In genomic region chr1:161209790-161210409, GRCh38 we compare ENCODE assay signal across 8 cellular contexts. TPM values are rescaled to one million over a fixed set of nuclear protein-coding genes. Genes with fewer than 3 reads are reported as not detected.
DNase-seq lines count a peak whose midpoint lies in the region; TF ChIP-seq lines count a peak whose summit lies in the region.

No MANE protein-coding gene starts in this region.

- no peak for TF ChIP-seq EP300 in transverse colon (IDR thresholded peaks at IDR 0.05; ENCODE audit: low read depth)

- intact Hi-C loops in activated T-helper 1 cell treated with anti-CD3 and anti-CD28 coated beads, Interleukin-12 subunit alpha, Interleukin-12 subunit beta, Interleukin-2, Interleukin-4 antibody, amounts not matched to agents 30 ng/mL and 10 ng/mL and 1 ng/mL, durations not matched to agents 14 hours and 24 hours and 36 hours (cut with micrococcal nuclease) = loop anchor here (1.0 kb wide), 2 partner anchors 15 to 81 kb away; no protein-coding TSS in a partner anchor
- intact Hi-C loops in transverse colon (cut with DNase I; ENCODE audit: low total_unique reads) = loop anchor here (5.0 kb wide), 1 partner anchor 177 kb away; no protein-coding TSS in a partner anchor

- TF ChIP-seq CTCF in GM13977 (IDR thresholded peaks at IDR 0.05; ENCODE audit: extremely low read depth, insufficient read depth, missing control alignments) (peak; percentile 90), LNCaP clone FGC (IDR thresholded peaks at IDR 0.05; ENCODE audit: control insufficient read depth, extremely low read depth, insufficient read depth) (peak; percentile 93), fibroblast of pulmonary artery (IDR thresholded peaks at IDR 0.05; ENCODE audit: low read length, missing control alignments) (peak; percentile 94), neutrophil (IDR thresholded peaks at IDR 0.05) (peak; percentile 97), transverse colon (IDR thresholded peaks at IDR 0.05) (peak; percentile 83 to 89 (median 86))

- H3K4me1 ChIP-seq in neutrophil (ENCODE audit: control insufficient read depth in 1 of 2, insufficient read depth in 1 of 2, low read depth in 1 of 2, low read length in 1 of 2) (peaks cover 31 to 33% of the 10 kb centered on the region in 2 experiments), transverse colon (peaks cover 4 to 37% (median 8%) of the 10 kb centered on the region in 4 donors)

- H3K36me3 Mint-ChIP-seq in activated T-helper 1 cell treated with anti-CD3 and anti-CD28 coated beads, Interleukin-12 subunit alpha, Interleukin-12 subunit beta, Interleukin-2, Interleukin-4 antibody, amounts not matched to agents 30 ng/mL and 10 ng/mL and 1 ng/mL, durations not matched to agents 14 hours and 24 hours and 36 hours (ENCODE audit: low read depth) = peaks cover 57% of the 10 kb centered on the region

- TF ChIP-seq POLR2A in transverse colon (IDR thresholded peaks at IDR 0.05) = no peak

- peak overlapping the region; percentile 60 for H3K27ac Mint-ChIP-seq in activated T-helper 1 cell treated with anti-CD3 and anti-CD28 coated beads, Interleukin-12 subunit alpha, Interleukin-12 subunit beta, Interleukin-2, Interleukin-4 antibody, amounts not matched to agents 30 ng/mL and 10 ng/mL and 1 ng/mL, durations not matched to agents 14 hours and 24 hours and 36 hours

- H3K4me3 ChIP-seq in LNCaP clone FGC (ENCODE audit: low read depth, low read length) = no peak overlapping the region
- H3K4me3 ChIP-seq in fibroblast of pulmonary artery (replicated peaks; ENCODE audit: low read depth, low read length) = no peak overlapping the region
- H3K4me3 ChIP-seq in neutrophil (ENCODE audit: low read depth in 1 of 2, low read length in 1 of 2) = no peak overlapping the region
- no peak overlapping the region for H3K4me3 ChIP-seq in transverse colon

- DNase-seq in 8988T = peak; percentile 69
- DNase-seq in GM13977 (ENCODE audit: low spot score) = peak; percentile 66
- DNase-seq in LNCaP clone FGC (ENCODE audit: low read depth) = peak; percentile 42
- DNase-seq in RPMI8226 = peak; percentile 90
- DNase-seq in activated T-helper 1 cell treated with anti-CD3 and anti-CD28 coated beads, Interleukin-12 subunit alpha, Interleukin-12 subunit beta, Interleukin-2, Interleukin-4 antibody, amounts not matched to agents 30 ng/mL and 10 ng/mL and 1 ng/mL, durations not matched to agents 14 hours and 24 hours and 36 hours (ENCODE audit: low spot score) = peak; percentile 62
- peak; percentile 77 for DNase-seq in fibroblast of pulmonary artery (ENCODE audit: low read depth)
- DNase-seq in transverse colon = peak; percentile 76

- peaks cover 41% of the 10 kb centered on the region for H3K4me1 Mint-ChIP-seq in activated T-helper 1 cell treated with anti-CD3 and anti-CD28 coated beads, Interleukin-12 subunit alpha, Interleukin-12 subunit beta, Interleukin-2, Interleukin-4 antibody, amounts not matched to agents 30 ng/mL and 10 ng/mL and 1 ng/mL, durations not matched to agents 14 hours and 24 hours and 36 hours (ENCODE audit: low read depth)

- H3K36me3 ChIP-seq in neutrophil (peaks cover 55% of the 10 kb centered on the region), transverse colon (peaks cover 0 to 74% (median 31%) of the 10 kb centered on the region in 4 donors)

- in situ Hi-C loops in GM13977 (cut with MboI; ENCODE audit: low pct_unique_long_range_greater_than_20kb, low sequenced_read_pairs, unreplicated experiment) = loop anchor here (10.0 kb wide), 1 partner anchor 165 kb away; no protein-coding TSS in a partner anchor
- in situ Hi-C loops in transverse colon (cut with MboI; ENCODE audit: low pct_ligation_motif_present in 1 of 4, low pct_unique_long_range_greater_than_20kb in 1 of 4, low sequenced_read_pairs in 3 of 4) = loop anchor here in 1 of 4 donors (25.0 kb wide), 1 partner anchor 177 kb away; no protein-coding TSS in a partner anchor

- H3K27me3 ChIP-seq in neutrophil (no peaks in the 10 kb centered on the region), transverse colon (no peaks in the 10 kb centered on the region)

- H3K27me3 Mint-ChIP-seq in activated T-helper 1 cell treated with anti-CD3 and anti-CD28 coated beads, Interleukin-12 subunit alpha, Interleukin-12 subunit beta, Interleukin-2, Interleukin-4 antibody, amounts not matched to agents 30 ng/mL and 10 ng/mL and 1 ng/mL, durations not matched to agents 14 hours and 24 hours and 36 hours (ENCODE audit: insufficient read depth) = no peaks in the 10 kb centered on the region

- whole genome bisulfite sequencing in transverse colon (ENCODE audit: low coverage in 1 of 2), 2 donors = 39 to 40% methylated on average over 4 to 11 of the region's 11 CpGs

- no peaks in the 10 kb centered on the region for H3K9me3 ChIP-seq in neutrophil
- no peaks in the 10 kb centered on the region for H3K9me3 ChIP-seq in transverse colon

- no peak overlapping the region for H3K4me3 Mint-ChIP-seq in activated T-helper 1 cell treated with anti-CD3 and anti-CD28 coated beads, Interleukin-12 subunit alpha, Interleukin-12 subunit beta, Interleukin-2, Interleukin-4 antibody, amounts not matched to agents 30 ng/mL and 10 ng/mL and 1 ng/mL, durations not matched to agents 14 hours and 24 hours and 36 hours

- no peaks in the 10 kb centered on the region for H3K9me3 Mint-ChIP-seq in activated T-helper 1 cell treated with anti-CD3 and anti-CD28 coated beads, Interleukin-12 subunit alpha, Interleukin-12 subunit beta, Interleukin-2, Interleukin-4 antibody, amounts not matched to agents 30 ng/mL and 10 ng/mL and 1 ng/mL, durations not matched to agents 14 hours and 24 hours and 36 hours

- H3K27ac ChIP-seq in neutrophil (peak overlapping the region; percentile 65), transverse colon (peak overlapping the region; percentile 7 to 80 (median 47))

RNA-seq across cellular contexts. Expression of gene FCER1G, which starts 5.2 kb away (rescaled TPM):
- 0.93 and 1.5 TPM in 2 replicates for total RNA-seq in activated T-helper 1 cell treated with anti-CD3 and anti-CD28 coated beads, Interleukin-12 subunit alpha, Interleukin-12 subunit beta, Interleukin-2, Interleukin-4 antibody, amounts not matched to agents 30 ng/mL and 10 ng/mL and 1 ng/mL, durations not matched to agents 14 hours and 24 hours and 36 hours
- total RNA-seq in transverse colon = 100 to 1,000 TPM in 1 of 4 donors, 10 to 100 TPM in 3; 20.9 to 194 (median 49.2) TPM

RNA-seq across cellular contexts. Expression of gene NDUFS2, which starts 7.7 kb away (rescaled TPM):
- total RNA-seq in activated T-helper 1 cell treated with anti-CD3 and anti-CD28 coated beads, Interleukin-12 subunit alpha, Interleukin-12 subunit beta, Interleukin-2, Interleukin-4 antibody, amounts not matched to agents 30 ng/mL and 10 ng/mL and 1 ng/mL, durations not matched to agents 14 hours and 24 hours and 36 hours = 72.9 and 84.1 TPM in 2 replicates
- 100 to 1,000 TPM in 3 of 4 donors, 10 to 100 TPM in 1; 82.6 to 209 (median 144) TPM for total RNA-seq in transverse colon

RNA-seq across cellular contexts. Expression of gene ADAMTS4, which starts 11.0 kb away (rescaled TPM):
- total RNA-seq in activated T-helper 1 cell treated with anti-CD3 and anti-CD28 coated beads, Interleukin-12 subunit alpha, Interleukin-12 subunit beta, Interleukin-2, Interleukin-4 antibody, amounts not matched to agents 30 ng/mL and 10 ng/mL and 1 ng/mL, durations not matched to agents 14 hours and 24 hours and 36 hours = 0.23 and 0.24 TPM in 2 replicates
- total RNA-seq in transverse colon = 10 to 100 TPM in 2 of 4 donors, 1 to 10 TPM in 2; 1.2 to 34.8 (median 7.2) TPM

RNA-seq across cellular contexts. Expression of gene APOA2, which starts 13.5 kb away (rescaled TPM):
- not detected in 2 replicates for total RNA-seq in activated T-helper 1 cell treated with anti-CD3 and anti-CD28 coated beads, Interleukin-12 subunit alpha, Interleukin-12 subunit beta, Interleukin-2, Interleukin-4 antibody, amounts not matched to agents 30 ng/mL and 10 ng/mL and 1 ng/mL, durations not matched to agents 14 hours and 24 hours and 36 hours
- total RNA-seq in transverse colon = not detected

RNA-seq across cellular contexts. Expression of gene TOMM40L, which starts 16.0 kb away (rescaled TPM):
- total RNA-seq in activated T-helper 1 cell treated with anti-CD3 and anti-CD28 coated beads, Interleukin-12 subunit alpha, Interleukin-12 subunit beta, Interleukin-2, Interleukin-4 antibody, amounts not matched to agents 30 ng/mL and 10 ng/mL and 1 ng/mL, durations not matched to agents 14 hours and 24 hours and 36 hours = 25.3 and 28.0 TPM in 2 replicates
- 10 to 100 TPM in 2 of 4 donors, 1 to 10 TPM in 2; 5.8 to 21.4 (median 12.6) TPM for total RNA-seq in transverse colon
